In the genomic region with DNA sequence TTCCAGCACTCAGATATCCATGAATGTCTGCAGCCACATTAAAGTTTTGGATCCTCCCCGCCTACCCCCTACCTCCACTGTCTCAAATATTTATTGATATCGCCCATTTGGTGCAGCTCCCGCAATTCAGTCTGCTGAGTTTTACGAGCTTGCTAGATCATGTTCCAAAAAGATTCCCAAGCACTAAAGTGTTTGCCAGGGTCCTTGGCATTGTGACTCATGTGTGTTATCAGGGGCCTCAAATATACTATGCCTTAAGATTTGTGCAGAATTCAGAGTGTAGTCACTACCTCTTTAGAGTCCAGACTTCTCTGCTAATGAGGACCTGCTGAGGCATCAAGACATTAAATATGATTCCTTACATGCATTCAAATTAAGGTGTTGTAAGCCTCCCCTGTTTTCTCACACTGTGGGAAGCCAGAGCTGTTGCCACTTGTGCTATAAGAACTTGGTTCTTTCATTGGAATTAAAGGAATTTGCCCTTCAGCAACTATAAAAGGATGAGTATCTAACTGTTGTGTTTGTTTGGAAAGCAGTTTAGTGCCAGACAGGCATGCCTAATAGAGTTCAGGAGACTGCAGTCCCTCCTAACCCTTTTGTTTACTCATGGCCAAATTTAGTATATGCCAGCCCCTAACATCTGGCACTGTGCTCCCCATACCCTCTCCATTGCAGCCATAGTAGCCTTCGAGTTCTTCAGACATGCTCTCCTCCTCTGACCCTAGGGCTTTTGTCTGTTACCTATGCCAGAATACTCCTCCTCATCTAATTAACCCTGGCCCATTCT, we compare ENCODE assay signal across 12 cellular contexts.
DNase-seq lines count a peak whose midpoint lies in the region; ATAC-seq, FAIRE-seq and TF ChIP-seq lines count a peak whose summit lies in the region.
"Had no signal": no experiment of that assay in that cellular context is flagged by ENCODE, and none has a peak within 500 bp of the region (broad histone marks: within the 10 kb centered on the region; RNA-seq: fewer than 3 reads in every experiment).

No MANE protein-coding gene starts in this region.

- H3K27me3 Mint-ChIP-seq in GM23338 (ENCODE audit: insufficient read depth, low read depth, poor library complexity), result peaks cover 1% of the 10 kb centered on the region
- H3K27me3 Mint-ChIP-seq in natural killer cell (ENCODE audit: low read depth in 2 of 2), result no peaks in the 10 kb centered on the region

- no peak overlapping the region for H3K4me3 Mint-ChIP-seq in GM23338
- no peak overlapping the region for H3K4me3 Mint-ChIP-seq in natural killer cell

- no peak for TF ChIP-seq CTCF in A673 (conservative IDR thresholded peaks at IDR 0.05; ENCODE audit: low read depth, low read length)
- no peak for TF ChIP-seq CTCF in GM23338 (conservative IDR thresholded peaks at IDR 0.05; ENCODE audit: low read depth in 2 of 2)
- no peak for TF ChIP-seq CTCF in natural killer cell (IDR thresholded peaks at IDR 0.05)

- CTCF ChIA-PET in A673 (lab: Charles Lee), result no interaction called here

- FAIRE-seq in frontal cortex (lab: Jason Lieb, UNC), result no peak

- H3K36me3 Mint-ChIP-seq in GM23338 (ENCODE audit: low read depth) (peaks cover 6% of the 10 kb centered on the region; the same call in 2 of the 3 replicates), natural killer cell (peaks cover 9% of the 10 kb centered on the region)

- H4K20me1 ChIP-seq in GM23338 (replicated peaks; ENCODE audit: insufficient read depth), result no peaks in the 10 kb centered on the region

- DNase-seq in A673 (ENCODE audit: low spot score), result peak; percentile 11
- peak; percentile 35 for DNase-seq in GM23338 (ENCODE audit: low spot score)
- DNase-seq in SJSA1 (ENCODE audit: low read depth in 1 of 2, low spot score in 2 of 2), result peak; percentile 62 to 93
- no peak for DNase-seq in left cardiac atrium
- no peak for DNase-seq in natural killer cell
- DNase-seq in epidermal melanocyte (ENCODE audit: insufficient read length, low spot score), result no peak
- no peak for DNase-seq in frontal cortex (ENCODE audit: low spot score in 2 of 2)
- DNase-seq: C1 segment of cervical spinal cord; central memory CD4-positive, alpha-beta T cell; NCI-H1105 treated with DMSO at 0.1 percent for 48 hours; ovary had no signal

- H3K27me3 ChIP-seq in A673 (replicated peaks; ENCODE audit: insufficient read depth, low read depth, low read length, poor library complexity) (no peaks in the 10 kb centered on the region), GM23338 (ENCODE audit: insufficient read depth) (no peaks in the 10 kb centered on the region), SJSA1 (replicated peaks) (no peaks in the 10 kb centered on the region)
- H3K27me3 ChIP-seq: ovary had no signal

- no peaks in the 10 kb centered on the region for H3F3A ChIP-seq in GM23338 (replicated peaks; ENCODE audit: low read depth)

- no peak for ATAC-seq in GM23338
- ATAC-seq in left cardiac atrium, result peak; percentile 56 to 69
- no peak for ATAC-seq in natural killer cell
- no peak for ATAC-seq in GM21526 (IDR thresholded peaks at IDR 0.05; ENCODE audit: low FRiP score, unreplicated experiment)

- BruUV-seq in A673 (replicated peaks; lab: Mats Ljungman, UMichigan), result no TSS peak

- H3K4me3 ChIP-seq in A673 (ENCODE audit: low read depth, low read length, poor library complexity, severe bottlenecking) (no peak overlapping the region), GM23338 (no peak overlapping the region), SJSA1 (no peak overlapping the region)
- H3K4me3 ChIP-seq: ovary had no signal

- no peak overlapping the region for H3K27ac ChIP-seq in A673 (ENCODE audit: low read depth, low read length, poor library complexity, severe bottlenecking)
- 0 out of 2 replicates have a peak overlapping the region, but pooled peaks have one; percentile 26 for H3K27ac ChIP-seq in GM23338 (ENCODE audit: low read depth)
- peak overlapping the region; percentile 69 for H3K27ac ChIP-seq in SJSA1
- H3K27ac ChIP-seq: ovary had no signal

- H3K9me3 ChIP-seq in A673 (ENCODE audit: low read depth, low read length, poor library complexity, severe bottlenecking) (no peaks in the 10 kb centered on the region), SJSA1 (replicated peaks) (no peaks in the 10 kb centered on the region)
- H3K9me3 ChIP-seq: ovary had no signal

- no peaks in the 10 kb centered on the region for H3K36me3 ChIP-seq in A673 (ENCODE audit: insufficient read depth, low read length, poor library complexity, severe bottlenecking)
- no peaks in the 10 kb centered on the region for H3K36me3 ChIP-seq in GM23338 (ENCODE audit: insufficient read depth)
- no peaks in the 10 kb centered on the region for H3K36me3 ChIP-seq in SJSA1
- H3K36me3 ChIP-seq: ovary had no signal

- H3K4me1 ChIP-seq in A673 (ENCODE audit: insufficient read depth, low read length, poor library complexity, severe bottlenecking), result peaks cover 6% of the 10 kb centered on the region
- peaks cover 30% of the 10 kb centered on the region for H3K4me1 ChIP-seq in GM23338 (ENCODE audit: insufficient read depth)
- peaks cover 41% of the 10 kb centered on the region for H3K4me1 ChIP-seq in SJSA1 (replicated peaks)

- H3K9me2 ChIP-seq in GM23338 (ENCODE audit: insufficient read depth), result peaks cover 6% of the 10 kb centered on the region; the same call in 1 of the 2 replicates

- H2AFZ ChIP-seq in GM23338, result no peak overlapping the region

- H3K27ac Mint-ChIP-seq in GM23338 (no peak overlapping the region), natural killer cell (no peak overlapping the region)

- no peak overlapping the region for H3K4me2 ChIP-seq in GM23338

- POLR2A ChIA-PET in A673 (lab: Charles Lee; ENCODE audit: low non-redundant PET), result no interaction called here

- peaks cover 30% of the 10 kb centered on the region for H3K4me1 Mint-ChIP-seq in GM23338
- peaks cover 17 to 25% of the 10 kb centered on the region in 2 donors for H3K4me1 Mint-ChIP-seq in natural killer cell

- H3K9me3 Mint-ChIP-seq in GM23338 (no peaks in the 10 kb centered on the region), natural killer cell (no peaks in the 10 kb centered on the region)

- H3K79me2 ChIP-seq in GM23338 (replicated peaks; ENCODE audit: insufficient read depth), result no peaks in the 10 kb centered on the region

- intact Hi-C loops in A673 (cut with micrococcal nuclease; ENCODE audit: unreplicated experiment), result no loop called here
- intact Hi-C loops in left cardiac atrium (cut with DNase I), result no loop called here
- intact Hi-C loops in natural killer cell (cut with micrococcal nuclease), result no loop called here

TF ChIP-seq in GM23338, 12 proteins besides CTCF, POLR2A, EP300 and RAD21 (continues in another document):
- no peak for TF ChIP-seq ZNF331 (CRISPR knock-in tag; IDR thresholded peaks at IDR 0.05; ENCODE audit: low read depth)
- TF ChIP-seq EZH2phosphoT487 (IDR thresholded peaks at IDR 0.05; ENCODE audit: unreplicated experiment), result no peak
- TF ChIP-seq, protein P1, sequence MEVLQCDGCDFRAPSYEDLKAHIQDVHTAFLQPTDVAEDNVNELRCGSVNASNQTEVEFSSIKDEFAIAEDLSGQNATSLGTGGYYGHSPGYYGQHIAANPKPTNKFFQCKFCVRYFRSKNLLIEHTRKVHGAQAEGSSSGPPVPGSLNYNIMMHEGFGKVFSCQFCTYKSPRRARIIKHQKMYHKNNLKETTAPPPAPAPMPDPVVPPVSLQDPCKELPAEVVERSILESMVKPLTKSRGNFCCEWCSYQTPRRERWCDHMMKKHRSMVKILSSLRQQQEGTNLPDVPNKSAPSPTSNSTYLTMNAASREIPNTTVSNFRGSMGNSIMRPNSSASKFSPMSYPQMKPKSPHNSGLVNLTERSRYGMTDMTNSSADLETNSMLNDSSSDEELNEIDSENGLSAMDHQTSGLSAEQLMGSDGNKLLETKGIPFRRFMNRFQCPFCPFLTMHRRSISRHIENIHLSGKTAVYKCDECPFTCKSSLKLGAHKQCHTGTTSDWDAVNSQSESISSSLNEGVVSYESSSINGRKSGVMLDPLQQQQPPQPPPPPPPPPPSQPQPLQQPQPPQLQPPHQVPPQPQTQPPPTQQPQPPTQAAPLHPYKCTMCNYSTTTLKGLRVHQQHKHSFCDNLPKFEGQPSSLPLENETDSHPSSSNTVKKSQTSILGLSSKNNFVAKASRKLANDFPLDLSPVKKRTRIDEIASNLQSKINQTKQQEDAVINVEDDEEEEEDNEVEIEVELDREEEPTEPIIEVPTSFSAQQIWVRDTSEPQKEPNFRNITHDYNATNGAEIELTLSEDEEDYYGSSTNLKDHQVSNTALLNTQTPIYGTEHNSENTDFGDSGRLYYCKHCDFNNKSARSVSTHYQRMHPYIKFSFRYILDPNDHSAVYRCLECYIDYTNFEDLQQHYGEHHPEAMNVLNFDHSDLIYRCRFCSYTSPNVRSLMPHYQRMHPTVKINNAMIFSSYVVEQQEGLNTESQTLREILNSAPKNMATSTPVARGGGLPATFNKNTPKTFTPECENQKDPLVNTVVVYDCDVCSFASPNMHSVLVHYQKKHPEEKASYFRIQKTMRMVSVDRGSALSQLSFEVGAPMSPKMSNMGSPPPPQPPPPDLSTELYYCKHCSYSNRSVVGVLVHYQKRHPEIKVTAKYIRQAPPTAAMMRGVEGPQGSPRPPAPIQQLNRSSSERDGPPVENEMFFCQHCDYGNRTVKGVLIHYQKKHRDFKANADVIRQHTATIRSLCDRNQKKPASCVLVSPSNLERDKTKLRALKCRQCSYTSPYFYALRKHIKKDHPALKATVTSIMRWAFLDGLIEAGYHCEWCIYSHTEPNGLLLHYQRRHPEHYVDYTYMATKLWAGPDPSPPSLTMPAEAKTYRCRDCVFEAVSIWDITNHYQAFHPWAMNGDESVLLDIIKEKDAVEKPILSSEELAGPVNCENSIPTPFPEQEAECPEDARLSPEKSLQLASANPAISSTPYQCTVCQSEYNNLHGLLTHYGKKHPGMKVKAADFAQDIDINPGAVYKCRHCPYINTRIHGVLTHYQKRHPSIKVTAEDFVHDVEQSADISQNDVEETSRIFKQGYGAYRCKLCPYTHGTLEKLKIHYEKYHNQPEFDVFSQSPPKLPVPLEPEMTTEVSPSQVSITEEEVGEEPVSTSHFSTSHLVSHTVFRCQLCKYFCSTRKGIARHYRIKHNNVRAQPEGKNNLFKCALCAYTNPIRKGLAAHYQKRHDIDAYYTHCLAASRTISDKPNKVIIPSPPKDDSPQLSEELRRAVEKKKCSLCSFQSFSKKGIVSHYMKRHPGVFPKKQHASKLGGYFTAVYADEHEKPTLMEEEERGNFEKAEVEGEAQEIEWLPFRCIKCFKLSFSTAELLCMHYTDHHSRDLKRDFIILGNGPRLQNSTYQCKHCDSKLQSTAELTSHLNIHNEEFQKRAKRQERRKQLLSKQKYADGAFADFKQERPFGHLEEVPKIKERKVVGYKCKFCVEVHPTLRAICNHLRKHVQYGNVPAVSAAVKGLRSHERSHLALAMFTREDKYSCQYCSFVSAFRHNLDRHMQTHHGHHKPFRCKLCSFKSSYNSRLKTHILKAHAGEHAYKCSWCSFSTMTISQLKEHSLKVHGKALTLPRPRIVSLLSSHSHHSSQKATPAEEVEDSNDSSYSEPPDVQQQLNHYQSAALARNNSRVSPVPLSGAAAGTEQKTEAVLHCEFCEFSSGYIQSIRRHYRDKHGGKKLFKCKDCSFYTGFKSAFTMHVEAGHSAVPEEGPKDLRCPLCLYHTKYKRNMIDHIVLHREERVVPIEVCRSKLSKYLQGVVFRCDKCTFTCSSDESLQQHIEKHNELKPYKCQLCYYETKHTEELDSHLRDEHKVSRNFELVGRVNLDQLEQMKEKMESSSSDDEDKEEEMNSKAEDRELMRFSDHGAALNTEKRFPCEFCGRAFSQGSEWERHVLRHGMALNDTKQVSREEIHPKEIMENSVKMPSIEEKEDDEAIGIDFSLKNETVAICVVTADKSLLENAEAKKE (CRISPR knock-in tag; IDR thresholded peaks at IDR 0.05), result no peak

Comparison
In these comparisons a context has a peak if more than half of its experiments do, and no peak if none do; other contexts are left out.
1. DNase-seq: peak in A673 (single experiment), GM23338 (single experiment) and SJSA1 (2 of 2); none in left cardiac atrium (single experiment), natural killer cell (single experiment), epidermal melanocyte (single experiment) and frontal cortex (0 of 2).
2. ATAC-seq: peak in left cardiac atrium (2 of 2); none in GM23338 (single experiment), natural killer cell (0 of 3) and GM21526 (single experiment).